ENCODE assay signal across 14 cellular contexts in genomic region chr12:69252033-69252432, GRCh38. TPM values are rescaled to one million over a fixed set of nuclear protein-coding genes. Genes with fewer than 3 reads are reported as not detected.
DNase-seq lines count a peak whose midpoint lies in the region; ATAC-seq and TF ChIP-seq lines count a peak whose summit lies in the region.
"Had no signal": no experiment of that assay in that cellular context is flagged by ENCODE, and none has a peak within 500 bp of the region (broad histone marks: within the 10 kb centered on the region; RNA-seq: fewer than 3 reads in every experiment).

No MANE protein-coding gene starts in this region.

- peaks cover 22% of the 10 kb centered on the region for H3K36me3 Mint-ChIP-seq in activated naive CD8-positive, alpha-beta T cell treated with anti-CD3 and anti-CD28 coated beads, Interleukin-2, amount 10 ng/mL, durations not matched to agents 7 days and 5 days
- peaks cover 23% of the 10 kb centered on the region for H3K36me3 Mint-ChIP-seq in mesothelial cell of epicardium

- DNase-seq in NCI-H2029 (lab: John Stamatoyannopoulos, UW) (peak; percentile 2), NCI-H2029 treated with DMSO at 0.1 percent for 48 hours (lab: John Stamatoyannopoulos, UW) (no peak), HEK293T (ENCODE audit: extremely low spot score) (no peak), mesothelial cell of epicardium (ENCODE audit: low spot score in 2 of 2, unreplicated experiment in 2 of 2) (no peak), COLO668 (lab: John Stamatoyannopoulos, UW; ENCODE audit: unreplicated experiment) (no peak)
- DNase-seq in activated naive CD8-positive, alpha-beta T cell treated with anti-CD3 and anti-CD28 coated beads, Interleukin-2, amount 10 ng/mL, durations not matched to agents 7 days and 5 days: no peak
- DNase-seq: cerebellar nuclear complex, DND-41, kidney glomerular epithelial cell, NCI-H2171 treated with DMSO at 0.1 percent for 48 hours, pancreas had no signal

- H3K9me3 Mint-ChIP-seq in activated naive CD8-positive, alpha-beta T cell treated with anti-CD3 and anti-CD28 coated beads, Interleukin-2, amount 10 ng/mL, durations not matched to agents 7 days and 5 days: no peaks in the 10 kb centered on the region
- peaks cover 4% of the 10 kb centered on the region for H3K9me3 Mint-ChIP-seq in mesothelial cell of epicardium
- H3K9me3 Mint-ChIP-seq: activated T-helper 1 cell treated with anti-CD3 and anti-CD28 coated beads, Interleukin-12 subunit alpha, Interleukin-12 subunit beta, Interleukin-2, Interleukin-4 antibody, amounts not matched to agents 30 ng/mL and 10 ng/mL and 1 ng/mL, durations not matched to agents 14 hours and 24 hours and 36 hours had no signal

- peak overlapping the region; percentile 48 for H3K27ac Mint-ChIP-seq in activated naive CD8-positive, alpha-beta T cell treated with anti-CD3 and anti-CD28 coated beads, Interleukin-2, amount 10 ng/mL, durations not matched to agents 7 days and 5 days
- H3K27ac Mint-ChIP-seq in mesothelial cell of epicardium: peak overlapping the region; percentile 37

- ATAC-seq in activated naive CD8-positive, alpha-beta T cell treated with anti-CD3 and anti-CD28 coated beads, Interleukin-2, amount 10 ng/mL, durations not matched to agents 7 days and 5 days (ENCODE audit: low read depth): no peak
- ATAC-seq in GM19351 (IDR thresholded peaks at IDR 0.05; ENCODE audit: unreplicated experiment) (no peak), HG03354 (IDR thresholded peaks at IDR 0.05; ENCODE audit: poor library complexity, severe bottlenecking, unreplicated experiment) (no peak)

- H3K4me1 Mint-ChIP-seq in activated naive CD8-positive, alpha-beta T cell treated with anti-CD3 and anti-CD28 coated beads, Interleukin-2, amount 10 ng/mL, durations not matched to agents 7 days and 5 days: peaks cover 38% of the 10 kb centered on the region
- H3K4me1 Mint-ChIP-seq in mesothelial cell of epicardium: peaks cover 22% of the 10 kb centered on the region

- no peak overlapping the region for H3K4me3 Mint-ChIP-seq in activated naive CD8-positive, alpha-beta T cell treated with anti-CD3 and anti-CD28 coated beads, Interleukin-2, amount 10 ng/mL, durations not matched to agents 7 days and 5 days
- no peak overlapping the region for H3K4me3 Mint-ChIP-seq in mesothelial cell of epicardium
- H3K4me3 Mint-ChIP-seq: activated T-helper 1 cell treated with anti-CD3 and anti-CD28 coated beads, Interleukin-12 subunit alpha, Interleukin-12 subunit beta, Interleukin-2, Interleukin-4 antibody, amounts not matched to agents 30 ng/mL and 10 ng/mL and 1 ng/mL, durations not matched to agents 14 hours and 24 hours and 36 hours had no signal

- POLR2A ChIA-PET in HEK293T (lab: Yijun Ruan, JAX): no interaction called here
- POLR2A ChIA-PET in activated naive CD8-positive, alpha-beta T cell treated with anti-CD3 and anti-CD28 coated beads, Interleukin-2, amount 10 ng/mL, durations not matched to agents 7 days and 5 days (lab: Charles Lee): interaction anchor here (1.5 to 3.7 kb wide), 2 partner anchors 12 to 95 kb away, joined by 5 to 14 read pairs; partner anchors contain the start of gene CPSF6

- no peaks in the 10 kb centered on the region for H3K27me3 Mint-ChIP-seq in activated naive CD8-positive, alpha-beta T cell treated with anti-CD3 and anti-CD28 coated beads, Interleukin-2, amount 10 ng/mL, durations not matched to agents 7 days and 5 days
- no peaks in the 10 kb centered on the region for H3K27me3 Mint-ChIP-seq in mesothelial cell of epicardium (ENCODE audit: low read depth)

- CTCF ChIA-PET in HEK293T (lab: Yijun Ruan, JAX): interaction anchor here (0.6 to 1.0 kb wide), 2 partner anchors 52 to 98 kb away, joined by 3 read pairs; no protein-coding TSS in a partner anchor

- no peak for TF ChIP-seq CTCF in mesothelial cell of epicardium (IDR thresholded peaks at IDR 0.05; ENCODE audit: unreplicated experiment)

TF ChIP-seq in HEK293T, 16 proteins besides CTCF, POLR2A, EP300 and RAD21:
- TF ChIP-seq TARDBP (IDR thresholded peaks at IDR 0.05) (no peak), L3MBTL2 (conservative IDR thresholded peaks at IDR 0.05) (no peak), SP1 (IDR thresholded peaks at IDR 0.05) (no peak), HDGF (IDR thresholded peaks at IDR 0.05; ENCODE audit: borderline replicate concordance) (no peak), PKNOX1 (IDR thresholded peaks at IDR 0.05) (peak; percentile 36; the same call in 1 of the 2 replicates), NFRKB (IDR thresholded peaks at IDR 0.05) (no peak)
TF ChIP-seq in HEK293T: peak in this region for 1.

RNA-seq across cellular contexts. Expression of gene CPSF6, which starts 12.7 kb away (rescaled TPM):
- total RNA-seq in activated naive CD8-positive, alpha-beta T cell treated with anti-CD3 and anti-CD28 coated beads, Interleukin-2, amount 10 ng/mL, durations not matched to agents 7 days and 5 days: 100 to 1,000 TPM; 104 to 107 TPM
- 151 to 155 TPM (median 152 TPM) in 3 replicates for total RNA-seq in mesothelial cell of epicardium
